1 cellular context compared by ENCODE assay signal in genomic region chr2:109660046-109660860, GRCh38.
TF ChIP-seq lines count a peak whose summit lies in the region.

No MANE protein-coding gene starts in this region.

TF ChIP-seq in H1, 55 proteins besides CTCF, POLR2A, EP300 and RAD21:
- TF ChIP-seq CHD7 (IDR thresholded peaks at IDR 0.05; ENCODE audit: insufficient replicate concordance, low read length) (no peak), ATF2 (IDR thresholded peaks at IDR 0.05; ENCODE audit: low read length) (no peak), TEAD4 (IDR thresholded peaks at IDR 0.05; ENCODE audit: low read depth, low read length) (no peak), ZNF274 (IDR thresholded peaks at IDR 0.05; ENCODE audit: borderline replicate concordance, extremely low read depth, low read length) (no peak), KDM4A (IDR thresholded peaks at IDR 0.05; ENCODE audit: low read depth, low read length, severe bottlenecking) (no peak), USF2 (IDR thresholded peaks at IDR 0.05; ENCODE audit: low read length) (no peak), ATF3 (IDR thresholded peaks at IDR 0.05; ENCODE audit: insufficient read depth, low read depth, low read length) (no peak), CBX5 (IDR thresholded peaks at IDR 0.05; ENCODE audit: low read depth, low read length) (no peak), SRF (IDR thresholded peaks at IDR 0.05; ENCODE audit: low read depth, low read length) (no peak), SUZ12 (IDR thresholded peaks at IDR 0.05; ENCODE audit: low read length) (no peak), NANOG (IDR thresholded peaks at IDR 0.05; ENCODE audit: insufficient read depth, low read depth, low read length, poor library complexity, severe bottlenecking) (no peak)
